ENCODE assay signal across 8 cellular contexts in the genomic region with DNA sequence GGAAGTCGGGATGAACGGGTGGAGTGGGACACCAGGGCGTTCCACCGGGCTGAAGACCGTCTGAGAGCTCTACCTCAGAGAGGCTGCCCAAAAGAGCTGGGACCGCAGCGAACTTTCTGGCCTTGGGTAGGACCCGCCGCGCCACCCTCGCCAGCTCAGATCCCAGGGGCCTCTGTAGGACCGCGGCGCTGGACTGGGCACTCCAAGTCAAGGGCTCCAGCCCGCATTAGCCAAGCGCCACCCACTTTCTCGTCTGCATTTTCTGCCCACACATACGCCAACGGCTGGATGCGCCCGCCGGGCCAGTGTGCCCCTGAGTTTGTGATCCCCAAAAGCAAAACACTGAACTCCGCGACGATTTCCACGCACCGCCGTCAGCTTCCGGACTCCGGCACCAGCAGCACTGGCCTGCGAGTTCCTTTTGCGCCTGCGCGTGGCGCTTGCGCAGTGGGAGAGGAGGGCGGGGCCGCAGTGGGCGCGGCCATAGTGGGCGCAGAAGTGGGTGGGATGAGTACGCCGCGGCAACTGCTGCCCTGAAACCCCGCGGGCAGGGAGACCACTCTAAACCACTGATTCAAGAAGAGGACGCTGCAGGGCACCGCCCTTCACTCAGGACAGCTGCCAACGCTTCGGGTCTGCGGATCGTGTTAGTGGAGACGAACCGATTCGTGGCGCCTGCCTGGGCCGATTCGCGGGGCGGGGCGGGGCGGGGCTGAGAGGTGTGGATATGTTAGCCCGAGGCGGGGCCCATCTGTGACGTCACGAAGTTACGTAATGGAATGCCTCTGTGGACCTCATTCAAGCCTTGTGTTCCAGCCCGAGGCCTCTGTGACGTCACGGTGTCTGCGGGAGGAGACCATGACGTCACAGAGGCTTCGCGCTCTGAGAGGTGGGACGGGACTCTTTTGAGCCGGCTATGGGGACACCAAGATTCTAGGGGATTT. TPM values are rescaled to one million over a fixed set of nuclear protein-coding genes. Genes with fewer than 3 reads are reported as not detected.
DNase-seq lines count a peak whose midpoint lies in the region; TF ChIP-seq lines count a peak whose summit lies in the region.

No MANE protein-coding gene starts in this region.

- peaks cover 4% of the 10 kb centered on the region for H3K36me3 Mint-ChIP-seq in stimulated activated naive CD8-positive, alpha-beta T cell treated with anti-CD3 and anti-CD28 coated beads, Interleukin-15, Interleukin-2, amounts not matched to agents 100 ng/mL and 50 ng/mL, for 24 hours (ENCODE audit: low read depth)

- no peaks in the 10 kb centered on the region for H3F3A ChIP-seq in neural cell (ENCODE audit: insufficient read depth, low read length, poor library complexity, severe bottlenecking)

- H3K9ac ChIP-seq in neural cell (ENCODE audit: low read length): peak overlapping the region; percentile 81

- peak overlapping the region; percentile 77 for H3K4me2 ChIP-seq in neural cell (ENCODE audit: low read length)

- H3K9me2 ChIP-seq in neural cell (ENCODE audit: insufficient read depth, low read length): no peaks in the 10 kb centered on the region

- H3K36me3 ChIP-seq in MG63: no peaks in the 10 kb centered on the region
- H3K36me3 ChIP-seq in neural cell (ENCODE audit: insufficient read depth, low read length): no peaks in the 10 kb centered on the region

- H3K79me2 ChIP-seq in neural cell (replicated peaks; ENCODE audit: insufficient read depth, low read length): peaks cover 3% of the 10 kb centered on the region

- H3K4me1 Mint-ChIP-seq in stimulated activated naive CD8-positive, alpha-beta T cell treated with anti-CD3 and anti-CD28 coated beads, Interleukin-15, Interleukin-2, amounts not matched to agents 100 ng/mL and 50 ng/mL, for 24 hours (ENCODE audit: low read depth): peaks cover 37% of the 10 kb centered on the region

- H3K27me3 ChIP-seq in MG63: no peaks in the 10 kb centered on the region
- peaks cover 44% of the 10 kb centered on the region for H3K27me3 ChIP-seq in neural cell (ENCODE audit: insufficient read depth, low read depth, low read length)

- peak overlapping the region; percentile 93 for H3K4me3 ChIP-seq in MG63
- H3K4me3 ChIP-seq in neural cell (ENCODE audit: low read length): peak overlapping the region; percentile 74

- peak overlapping the region; percentile 97 for H3K27ac Mint-ChIP-seq in stimulated activated naive CD8-positive, alpha-beta T cell treated with anti-CD3 and anti-CD28 coated beads, Interleukin-15, Interleukin-2, amounts not matched to agents 100 ng/mL and 50 ng/mL, for 24 hours

- H3K9me3 Mint-ChIP-seq in stimulated activated naive CD8-positive, alpha-beta T cell treated with anti-CD3 and anti-CD28 coated beads, Interleukin-15, Interleukin-2, amounts not matched to agents 100 ng/mL and 50 ng/mL, for 24 hours: no peaks in the 10 kb centered on the region

- H3K27ac ChIP-seq in neural cell (ENCODE audit: low read length): peak overlapping the region; percentile 78

- peak; percentile 88 for DNase-seq in GDM1 (lab: John Stamatoyannopoulos, UW)
- DNase-seq in HCEC 1CT: peak; percentile 90
- DNase-seq in MG63: peak; percentile 90
- peak; percentile 85 to 88 for DNase-seq in SHP77 (lab: John Stamatoyannopoulos, UW)
- DNase-seq in activated gamma-delta T cell (lab: John Stamatoyannopoulos, UW): peak; percentile 92
- DNase-seq in fibroblast of the conjunctiva (ENCODE audit: low read depth): peak; percentile 95

- H3K9me3 ChIP-seq in MG63 (no peaks in the 10 kb centered on the region), neural cell (ENCODE audit: low read length) (no peaks in the 10 kb centered on the region)

- H4K20me1 ChIP-seq in neural cell (ENCODE audit: insufficient read depth): no peaks in the 10 kb centered on the region

- TF ChIP-seq RAD21 in neural cell (conservative IDR thresholded peaks at IDR 0.05): peak; percentile 67

- H3K4me3 Mint-ChIP-seq in stimulated activated naive CD8-positive, alpha-beta T cell treated with anti-CD3 and anti-CD28 coated beads, Interleukin-15, Interleukin-2, amounts not matched to agents 100 ng/mL and 50 ng/mL, for 24 hours: peak overlapping the region; percentile 96

- peaks cover 29% of the 10 kb centered on the region for H3K27me3 Mint-ChIP-seq in stimulated activated naive CD8-positive, alpha-beta T cell treated with anti-CD3 and anti-CD28 coated beads, Interleukin-15, Interleukin-2, amounts not matched to agents 100 ng/mL and 50 ng/mL, for 24 hours

- no peak for TF ChIP-seq EP300 in neural cell (conservative IDR thresholded peaks at IDR 0.05; ENCODE audit: poor library complexity, severe bottlenecking)

- peak overlapping the region; percentile 56 for H2AFZ ChIP-seq in neural cell (ENCODE audit: low read depth, low read length)

- TF ChIP-seq CTCF in neural cell (IDR thresholded peaks at IDR 0.05; ENCODE audit: poor library complexity, severe bottlenecking): no peak

TF ChIP-seq in neural cell, 6 proteins besides CTCF, POLR2A, EP300 and RAD21:
- TF ChIP-seq SMC3 (conservative IDR thresholded peaks at IDR 0.05; ENCODE audit: poor library complexity) (peak; percentile 61), MXI1 (conservative IDR thresholded peaks at IDR 0.05; ENCODE audit: poor library complexity, severe bottlenecking) (peak; percentile 75), POLR2AphosphoS5 (IDR thresholded peaks at IDR 0.05) (peak; percentile 85), TAF1 (IDR thresholded peaks at IDR 0.05; ENCODE audit: low read depth) (peak; percentile 40), REST (IDR thresholded peaks at IDR 0.05; ENCODE audit: borderline replicate concordance) (peak; percentile 47), EZH2 (IDR thresholded peaks at IDR 0.05; ENCODE audit: borderline replicate concordance, insufficient read depth, low read length, poor library complexity, severe bottlenecking) (no peak)
TF ChIP-seq in neural cell: peak in this region for 5.

RNA-seq across cellular contexts. Expression of gene OSR1, which starts 10.5 kb away (rescaled TPM):
- total RNA-seq in MG63 (2014; rRNA removed; shearing (Covaris generic); ENCODE audit: low replicate concordance): not detected in 2 replicates
- not detected in 2 replicates for polyA plus RNA-seq in neural cell
- polyA minus RNA-seq in neural cell: not detected in 2 replicates

Comparison
In these comparisons a context has a peak if more than half of its experiments do, and no peak if none do; other contexts are left out.
1. Peak in every context shown above with its lines: DNase-seq, H3K4me3 ChIP-seq and H3K27ac ChIP-seq.